In the genomic region with DNA sequence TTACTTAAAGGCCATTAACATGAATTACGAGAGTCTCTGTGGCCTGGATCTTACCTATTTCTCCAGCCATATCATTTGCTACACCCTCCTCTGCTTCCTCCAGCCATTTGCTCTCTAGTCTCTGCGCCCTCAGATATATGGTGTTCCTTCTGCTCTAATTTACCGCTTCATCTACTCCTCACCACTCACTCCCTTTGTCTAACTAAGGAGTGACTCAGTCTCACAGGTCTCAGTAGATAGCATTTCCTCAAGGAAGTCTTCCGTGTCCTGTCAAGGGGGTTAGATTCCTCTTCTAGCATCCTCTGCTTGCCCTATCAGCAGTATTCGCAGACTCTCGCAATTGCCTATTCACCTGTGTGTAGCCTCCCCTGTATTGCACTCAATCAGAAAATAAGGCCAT, we compare ENCODE assay signal across 20 cellular contexts.
"Had no signal": no experiment of that assay in that cellular context is flagged by ENCODE, and none has a peak within 500 bp of the region (broad histone marks: within the 10 kb centered on the region; RNA-seq: fewer than 3 reads in every experiment).

No MANE protein-coding gene starts in this region.

- H3K27me3 ChIP-seq: foreskin keratinocyte, neutrophil, right atrium auricular region, sigmoid colon, testis, tibial nerve, upper lobe of right lung, vagina had no signal

- H3K36me3 ChIP-seq: neutrophil, right atrium auricular region, sigmoid colon, tibial nerve, upper lobe of right lung, vagina had no signal

- H3K4me1 ChIP-seq: foreskin keratinocyte, right atrium auricular region, sigmoid colon, testis, tibial nerve, upper lobe of right lung, vagina had no signal

- H3K27ac ChIP-seq: foreskin keratinocyte, neutrophil, right atrium auricular region, sigmoid colon, skin epidermis, testis, tibial nerve, upper lobe of right lung, vagina had no signal

- H3K4me3 ChIP-seq: right atrium auricular region, sigmoid colon, skin epidermis, testis, tibial nerve, upper lobe of right lung, vagina had no signal

- DNase-seq: effector memory CD8-positive, alpha-beta T cell; erythroblast; foreskin keratinocyte; head of caudate nucleus; hippocampal formation; left ventricle myocardium superior; mesendoderm; naive B cell; sigmoid colon; stimulated activated CD4-positive, alpha-beta T cell treated with anti-CD3 and anti-CD28 coated beads, Interleukin-2, amount 100 ng/mL, for 24 hours; stimulated activated CD4-positive, alpha-beta T cell treated with anti-CD3 and anti-CD28 coated beads, Interleukin-4, amount 100 ng/mL, for 4 hours; stimulated activated naive B cell treated with anti-CD40 and anti-IgM and Interleukin-4, amounts not matched to agents 10 μg/mL and 1 μg/mL and 100 μg/mL, for 72 hours; stimulated activated naive CD8-positive, alpha-beta T cell treated with anti-CD3 and anti-CD28 coated beads, Interleukin-15, amount 100 ng/mL, for 72 hours; testis; upper lobe of right lung had no signal
